ENCODE assay signal across 8 cellular contexts in the genomic region with DNA sequence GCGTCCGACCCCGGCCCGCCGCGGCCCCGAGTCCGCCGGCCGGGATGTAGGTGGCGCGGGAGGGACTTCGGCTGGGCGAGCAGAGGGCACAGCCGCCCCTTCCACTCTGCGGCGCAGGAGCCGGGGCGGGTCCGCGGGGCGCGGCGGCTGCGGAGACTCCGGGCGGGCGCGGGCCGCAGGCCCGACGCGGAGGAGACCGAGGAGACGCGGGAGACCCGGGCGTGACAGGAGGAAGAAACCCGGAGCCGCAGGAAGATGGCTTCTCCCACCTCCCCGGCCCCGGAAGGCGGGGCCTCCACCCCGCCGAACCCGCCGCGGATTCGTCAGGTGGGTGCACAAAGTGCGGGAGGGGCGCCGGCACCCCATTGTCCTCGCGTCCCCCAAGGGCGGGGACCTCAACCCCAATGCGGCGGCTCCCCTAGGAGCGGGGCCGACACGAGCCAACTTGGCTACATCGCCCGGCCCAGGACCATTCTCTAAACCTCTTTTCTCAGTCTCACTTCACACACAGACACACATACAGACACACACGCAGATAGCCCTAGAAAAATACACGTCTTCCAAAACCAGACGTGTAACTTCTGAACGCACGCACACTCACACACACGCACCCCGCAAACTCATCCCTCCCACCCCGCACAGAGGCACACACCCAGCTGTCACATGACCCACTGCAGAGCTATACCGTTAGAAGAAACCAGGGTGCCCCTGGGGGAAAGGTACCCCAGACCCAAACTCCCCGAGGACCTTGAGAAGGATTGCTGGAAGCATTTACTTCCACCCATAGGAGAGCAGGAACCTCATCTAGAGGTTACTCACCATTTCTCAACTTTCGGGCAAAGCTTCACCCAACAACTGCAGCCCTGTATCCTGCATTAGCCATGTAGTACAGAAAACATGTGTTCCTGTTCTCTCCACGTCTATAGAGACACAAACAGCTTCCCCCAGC.
DNase-seq lines count a peak whose midpoint lies in the region; ATAC-seq and TF ChIP-seq lines count a peak whose summit lies in the region.
"Not testable (repeated sequence)": the region's sequence is repeated elsewhere in the genome, so short reads cannot be mapped to it uniquely, and the experiment has no call there.

No MANE protein-coding gene starts in this region.

- not testable (repeated sequence) for H3K4me1 ChIP-seq in CD8-positive, alpha-beta T cell (ENCODE audit: insufficient read depth, low read length); Panc1 (ENCODE audit: control insufficient read depth, insufficient read depth, low read length)
- peaks cover 13% of the 10 kb centered on the region for H3K4me1 ChIP-seq in mesenchymal stem cell (ENCODE audit: control insufficient read depth, insufficient read depth, low read depth, low read length)

- H3K4me3 Mint-ChIP-seq in CD8-positive, alpha-beta T cell, result peak overlapping the region; percentile 86

- not testable (repeated sequence) for H2BK120ac ChIP-seq in mesenchymal stem cell (ENCODE audit: low read depth, low read length)

- peak overlapping the region in 1 of 2 experiments; percentile 80 for H3K23ac ChIP-seq in mesenchymal stem cell (ENCODE audit: low read length in 2 of 2)

- not testable (repeated sequence) for H2BK5ac ChIP-seq in mesenchymal stem cell (ENCODE audit: low read depth, low read length, poor library complexity, severe bottlenecking)

- peak overlapping the region; percentile 17 for H4K8ac ChIP-seq in mesenchymal stem cell (ENCODE audit: low read length)

- H3K9me3 Mint-ChIP-seq in CD8-positive, alpha-beta T cell; activated naive CD4-positive, alpha-beta T cell treated with anti-CD3 and anti-CD28 coated beads, Interleukin-2, amount 50 U/mL, for 72 hours: not testable (repeated sequence)

- H3K4me2 ChIP-seq in mesenchymal stem cell (ENCODE audit: low read length, poor library complexity, severe bottlenecking), result peak overlapping the region; percentile 91

- H3K27me3 Mint-ChIP-seq in CD8-positive, alpha-beta T cell (ENCODE audit: low read depth), result peaks cover 51% of the 10 kb centered on the region

- H3K9me3 ChIP-seq in CD8-positive, alpha-beta T cell (ENCODE audit: low read length); Panc1 (ENCODE audit: control insufficient read depth, insufficient read depth, low read depth, low read length); mesenchymal stem cell (ENCODE audit: control insufficient read depth, low read length): not testable (repeated sequence)

- TF ChIP-seq CTCF in CD8-positive, alpha-beta T cell (IDR thresholded peaks at IDR 0.05); Panc1 (IDR thresholded peaks at IDR 0.05); fibroblast of mammary gland (conservative IDR thresholded peaks at IDR 0.05; ENCODE audit: control insufficient read depth, insufficient read depth, low read depth, low read length): not testable (repeated sequence)

- not testable (repeated sequence) for H4K91ac ChIP-seq in mesenchymal stem cell (ENCODE audit: low read length)

- not testable (repeated sequence) for H3K27me3 ChIP-seq in CD8-positive, alpha-beta T cell (ENCODE audit: insufficient read depth, low read length)
- peaks cover 13% of the 10 kb centered on the region for H3K27me3 ChIP-seq in Panc1 (ENCODE audit: control insufficient read depth, insufficient read depth, low read length)
- H3K27me3 ChIP-seq in mesenchymal stem cell (ENCODE audit: control insufficient read depth in 1 of 2, insufficient read depth in 1 of 2, low read length in 2 of 2), result peaks cover 29 to 33% of the 10 kb centered on the region in 2 experiments

- H3K9ac ChIP-seq in mesenchymal stem cell (ENCODE audit: low read length), result peak overlapping the region; percentile 60

- in situ Hi-C loops in Panc1 (cut with HindIII; ENCODE audit: low pct_unique_long_range_greater_than_20kb, low sequenced_read_pairs), result not testable (repeated sequence)

- not testable (repeated sequence) for H3K18ac ChIP-seq in mesenchymal stem cell (ENCODE audit: low read depth in 1 of 2, low read length in 2 of 2)

- WGBS in mesenchymal stem cell, result 1% methylated on average over 31 of the region's 74 CpGs

- H3K4me3 ChIP-seq in CD8-positive, alpha-beta T cell (ENCODE audit: low read depth, low read length), result peak overlapping the region; percentile 46
- H3K4me3 ChIP-seq in Panc1 (ENCODE audit: low read depth in 2 of 2, low read length in 2 of 2) (peak overlapping the region; percentile 40 to 54), fibroblast of mammary gland (ENCODE audit: control insufficient read depth, low read depth, low read length) (peak overlapping the region; percentile 44), mesenchymal stem cell (ENCODE audit: insufficient read depth in 1 of 2, low read depth in 1 of 2, low read length in 2 of 2) (peak overlapping the region; percentile 64 to 79)

- H3K36me3 Mint-ChIP-seq in CD8-positive, alpha-beta T cell, result not testable (repeated sequence)
- H3K36me3 Mint-ChIP-seq in activated naive CD4-positive, alpha-beta T cell treated with anti-CD3 and anti-CD28 coated beads, Interleukin-2, amount 50 U/mL, for 72 hours, result peaks cover 7 to 17% of the 10 kb centered on the region in 2 donors

- H2AK5ac ChIP-seq in mesenchymal stem cell (ENCODE audit: low read length, severe bottlenecking), result not testable (repeated sequence)

- not testable (repeated sequence) for BruUV-seq in Panc1 (replicated peaks; lab: Mats Ljungman, UMichigan)

- not testable (repeated sequence) for H3K79me1 ChIP-seq in mesenchymal stem cell (replicated peaks; ENCODE audit: low read length, poor library complexity, severe bottlenecking)

- ATAC-seq in CD8-positive, alpha-beta T cell, result peak; percentile 66
- ATAC-seq in GM19467 (IDR thresholded peaks at IDR 0.05; ENCODE audit: unreplicated experiment) (peak; percentile 46), Panc1 (peak; percentile 90)
- ATAC-seq in activated naive CD4-positive, alpha-beta T cell treated with anti-CD3 and anti-CD28 coated beads, Interleukin-2, amount 50 U/mL, for 72 hours, result peak; percentile 67 to 75

- not testable (repeated sequence) for H3K27ac Mint-ChIP-seq in CD8-positive, alpha-beta T cell
- H3K27ac Mint-ChIP-seq in activated naive CD4-positive, alpha-beta T cell treated with anti-CD3 and anti-CD28 coated beads, Interleukin-2, amount 50 U/mL, for 72 hours, result peak overlapping the region in 1 of 2 donors; percentile 24

- not testable (repeated sequence) for H2BK12ac ChIP-seq in mesenchymal stem cell (ENCODE audit: low read length in 2 of 2)

- CTCF ChIA-PET in CD8-positive, alpha-beta T cell (lab: Charles Lee); Panc1 (lab: Charles Lee): not testable (repeated sequence)

- H3K4me1 Mint-ChIP-seq in CD8-positive, alpha-beta T cell (ENCODE audit: low read depth), result peaks cover 21% of the 10 kb centered on the region

- not testable (repeated sequence) for H3K4ac ChIP-seq in mesenchymal stem cell (ENCODE audit: low read depth in 1 of 2, low read length in 2 of 2)

- H2BK15ac ChIP-seq in mesenchymal stem cell (ENCODE audit: low read depth, poor library complexity, severe bottlenecking), result not testable (repeated sequence)

- H3K14ac ChIP-seq in mesenchymal stem cell (ENCODE audit: low read length in 2 of 2), result not testable (repeated sequence)

- peak overlapping the region; percentile 62 for H2AFZ ChIP-seq in mesenchymal stem cell (ENCODE audit: low read depth, low read length)

- H3K36me3 ChIP-seq in CD8-positive, alpha-beta T cell (ENCODE audit: insufficient read depth, low read length); Panc1 (ENCODE audit: control insufficient read depth, insufficient read depth, low read length); mesenchymal stem cell (ENCODE audit: control insufficient read depth in 1 of 2, insufficient read depth in 2 of 2, low read depth in 1 of 2, low read length in 2 of 2): not testable (repeated sequence)

- peak in 2 of 7 experiments; percentile 6 to 50 for DNase-seq in CD8-positive, alpha-beta T cell
- peak; percentile 36 for DNase-seq in HT1080 (ENCODE audit: low read depth)
- not testable (repeated sequence) for DNase-seq in Panc1 (ENCODE audit: low read depth, low spot score)
- DNase-seq in activated naive CD4-positive, alpha-beta T cell treated with anti-CD3 and anti-CD28 coated beads, Interleukin-2, amount 50 U/mL, for 72 hours (ENCODE audit: low spot score in 2 of 2), result peak in 1 of 2 donors; percentile 7
- DNase-seq in fibroblast of mammary gland (ENCODE audit: low read depth), result peak; percentile 17
- DNase-seq in mesenchymal stem cell, result peak; percentile 14
- peak; percentile 23 for DNase-seq in stimulated activated CD4-positive, alpha-beta T cell treated with anti-CD3 and anti-CD28 coated beads, Interleukin-15, amount 100 ng/mL, for 24 hours

- POLR2A ChIA-PET in CD8-positive, alpha-beta T cell (lab: Charles Lee), result not testable (repeated sequence)
- POLR2A ChIA-PET in Panc1 (lab: Charles Lee), result interaction anchor here (0.6 kb wide), 1 partner anchor 222 kb away, joined by 9 read pairs; no protein-coding TSS in a partner anchor

- intact Hi-C loops in CD8-positive, alpha-beta T cell (cut with DNase I, micrococcal nuclease); Panc1 (cut with micrococcal nuclease; ENCODE audit: unreplicated experiment): not testable (repeated sequence)

- not testable (repeated sequence) for H3K27ac ChIP-seq in CD8-positive, alpha-beta T cell (ENCODE audit: low read depth, low read length); Panc1 (ENCODE audit: low read length); mesenchymal stem cell (ENCODE audit: low read length, poor library complexity, severe bottlenecking)
